8 cellular contexts compared by ENCODE assay signal in genomic region chr18:41745166-41746049, GRCh38.
DNase-seq lines count a peak whose midpoint lies in the region; ATAC-seq, FAIRE-seq and TF ChIP-seq lines count a peak whose summit lies in the region.

No MANE protein-coding gene starts in this region.

- H2AFZ ChIP-seq in H1 (ENCODE audit: low read length) = 0 out of 2 replicates have a peak overlapping the region, but pooled peaks have one; percentile 35

- no peaks in the 10 kb centered on the region for H3K9me3 Mint-ChIP-seq in nephron

- H3K9ac ChIP-seq in H1 (replicated peaks in 1 of 4; ENCODE audit: extremely low read depth in 1 of 4, low read depth in 3 of 4, low read length in 3 of 4) = no peak overlapping the region

- no TSS peak for BruUV-seq in Panc1 (replicated peaks; lab: Mats Ljungman, UMichigan)

- H3K79me1 ChIP-seq in H1 (ENCODE audit: low read depth, low read length) = no peaks in the 10 kb centered on the region

- no peaks in the 10 kb centered on the region for H3K36me3 Mint-ChIP-seq in nephron (ENCODE audit: low read depth)

- no peak overlapping the region for H4K91ac ChIP-seq in H1 (replicated peaks; ENCODE audit: insufficient read length, low read length)

- H3K27ac ChIP-seq in Panc1 (ENCODE audit: low read length) = no peak overlapping the region
- H3K27ac ChIP-seq in H1 (ENCODE audit: low read depth, low read length) = no peak overlapping the region

- CTCF ChIA-PET in Panc1 (lab: Charles Lee) (no interaction called here), H1 (lab: Charles Lee; ENCODE audit: partially characterized antibody) (interaction anchor here (0.8 to 1.8 kb wide), 17 partner anchors 9 to 1329 kb away, joined by 3 to 7 read pairs (median 3); no protein-coding TSS in a partner anchor)

- H3K4me3 ChIP-seq in MG63 = no peak overlapping the region
- no peak overlapping the region for H3K4me3 ChIP-seq in Panc1 (ENCODE audit: low read depth in 2 of 2, low read length in 2 of 2)
- H3K4me3 ChIP-seq in H1 (ENCODE audit: extremely low read depth in 1 of 4, insufficient read depth in 2 of 4, low read depth in 3 of 4, low read length in 4 of 4) = peak overlapping the region in 1 of 4 experiments; percentile 14; a peak in 1 of 8 replicates

- TF ChIP-seq CTCF in Panc1 (IDR thresholded peaks at IDR 0.05) (peak; percentile 69), H1 (IDR thresholded peaks at IDR 0.05; ENCODE audit: control extremely low read depth in 1 of 3, insufficient read depth in 1 of 3, low read depth in 1 of 3, low read length in 3 of 3) (peak; percentile 70 to 85 (median 80)), nephron (IDR thresholded peaks at IDR 0.05; ENCODE audit: unreplicated experiment in 3 of 3) (peak; percentile 77 to 84 (median 82))

- H3K23ac ChIP-seq in H1 (ENCODE audit: insufficient read length) = no peak overlapping the region

- ATAC-seq in GM21423 (IDR thresholded peaks at IDR 0.05; ENCODE audit: unreplicated experiment) = peak; percentile 79
- ATAC-seq in Panc1 = peak; percentile 80; the same call in 1 of the 2 replicates
- no peak for ATAC-seq in HG02884 (IDR thresholded peaks at IDR 0.05; ENCODE audit: unreplicated experiment)
- no peak for ATAC-seq in GM21381 (IDR thresholded peaks at IDR 0.05; ENCODE audit: unreplicated experiment)

- peak overlapping the region; percentile 91; the same call in 1 of the 2 replicates for H2BK20ac ChIP-seq in H1 (ENCODE audit: low read length)

- TF ChIP-seq EP300 in H1 (IDR thresholded peaks at IDR 0.05; ENCODE audit: borderline replicate concordance in 1 of 2, low read depth in 2 of 2, low read length in 2 of 2) = no peak

- intact Hi-C loops in Panc1 (cut with micrococcal nuclease; ENCODE audit: unreplicated experiment) = loop anchor here (10.0 kb wide), 1 partner anchor 341 kb away; no protein-coding TSS in a partner anchor

- H4K20me1 ChIP-seq in H1 (replicated peaks in 1 of 2; ENCODE audit: control insufficient read depth in 1 of 2, insufficient read depth in 2 of 2, low read length in 2 of 2) = no peaks in the 10 kb centered on the region

- H3K9me3 ChIP-seq in MG63 = no peaks in the 10 kb centered on the region
- H3K9me3 ChIP-seq in Panc1 (ENCODE audit: control insufficient read depth, insufficient read depth, low read depth, low read length) = no peaks in the 10 kb centered on the region
- no peaks in the 10 kb centered on the region for H3K9me3 ChIP-seq in H1 (ENCODE audit: insufficient read depth in 2 of 2, low read depth in 1 of 2, low read length in 1 of 2)

- no peak overlapping the region for H3K56ac ChIP-seq in H1 (replicated peaks; ENCODE audit: insufficient read length, low read depth, low read length)

- no peak overlapping the region for H3K4me3 Mint-ChIP-seq in nephron

- no peak overlapping the region for H3K14ac ChIP-seq in H1 (ENCODE audit: insufficient read length)

- H2AK5ac ChIP-seq in H1 (ENCODE audit: low read depth, low read length) = no peak overlapping the region

- H2BK5ac ChIP-seq in H1 (ENCODE audit: low read depth, low read length) = peak overlapping the region; percentile 37

- 30% methylated on average over 5 of the region's 5 CpGs; no CpG with 5 or more reads in 1 of the 2 experiments for whole genome bisulfite sequencing in H1 (ENCODE audit: extremely low coverage in 1 of 2, insufficient coverage in 1 of 2, insufficient read length in 1 of 2, insufficient replicate concordance in 2 of 2, low coverage in 1 of 2, low lambda C conversion rate in 2 of 2, missing lambda C conversion rate in 1 of 2), 2 experiments

- peak overlapping the region; percentile 85; the same call in 1 of the 2 replicates for H2BK12ac ChIP-seq in H1 (ENCODE audit: low read depth, low read length)

- H3K18ac ChIP-seq in H1 (ENCODE audit: extremely low read depth, low read length) = no peak overlapping the region

- in situ Hi-C loops in Panc1 (cut with HindIII; ENCODE audit: low pct_unique_long_range_greater_than_20kb, low sequenced_read_pairs) = no loop called here

- H3K4me1 ChIP-seq in Panc1 (ENCODE audit: control insufficient read depth, insufficient read depth, low read length) (no peaks in the 10 kb centered on the region), H1 (replicated peaks in 1 of 4; ENCODE audit: control insufficient read depth in 3 of 4, insufficient read depth in 4 of 4, low read length in 3 of 4) (peaks cover 5 to 15% (median 11%) of the 10 kb centered on the region in 4 experiments; a peak in 5 of 7 replicates)

- H3K27me3 Mint-ChIP-seq in nephron (ENCODE audit: low read depth) = no peaks in the 10 kb centered on the region

- no peak overlapping the region for H4K5ac ChIP-seq in H1 (ENCODE audit: insufficient read length, low read depth, low read length)

- peak overlapping the region in 1 of 3 experiments; percentile 2 for H3K27ac Mint-ChIP-seq in nephron

- DNase-seq in DMS53 (lab: John Stamatoyannopoulos, UW) (peak; percentile 87), MG63 (peak; percentile 22), Panc1 (ENCODE audit: low read depth, low spot score) (peak; percentile 15), H1 (ENCODE audit: low read depth in 1 of 2, low spot score in 2 of 2) (peak; percentile 47 to 73)

- H3K4me2 ChIP-seq in H1 (ENCODE audit: insufficient read depth in 1 of 2, low read depth in 2 of 2, low read length in 2 of 2) = peak overlapping the region; percentile 49 to 56; a peak in 3 of 4 replicates

- H3K27me3 ChIP-seq in MG63 = no peaks in the 10 kb centered on the region
- no peaks in the 10 kb centered on the region for H3K27me3 ChIP-seq in Panc1 (ENCODE audit: control insufficient read depth, insufficient read depth, low read length)
- H3K27me3 ChIP-seq in H1 (replicated peaks in 1 of 4; ENCODE audit: control insufficient read depth in 3 of 4, extremely low read depth in 1 of 4, insufficient read depth in 3 of 4, low read length in 3 of 4) = no peaks in the 10 kb centered on the region

- no peak overlapping the region for H4K8ac ChIP-seq in H1 (ENCODE audit: extremely low read depth, insufficient read depth, low read length)

- no peaks in the 10 kb centered on the region for H3K36me3 ChIP-seq in MG63
- H3K36me3 ChIP-seq in Panc1 (ENCODE audit: control insufficient read depth, insufficient read depth, low read length) = no peaks in the 10 kb centered on the region
- H3K36me3 ChIP-seq in H1 (ENCODE audit: control insufficient read depth in 2 of 4, insufficient read depth in 4 of 4, low read length in 3 of 4) = no peaks in the 10 kb centered on the region

- no peak for TF ChIP-seq POLR2A in H1 (IDR thresholded peaks at IDR 0.05; ENCODE audit: control extremely low read depth in 1 of 2, low read depth in 2 of 2, low read length in 2 of 2)

- FAIRE-seq in H1 (lab: Jason Lieb, UNC) = peak; percentile 62

- peak; percentile 93 to 95 for TF ChIP-seq RAD21 in H1 (IDR thresholded peaks at IDR 0.05 in 1 of 2, conservative IDR thresholded peaks at IDR 0.05 in 1 of 2; ENCODE audit: low read depth in 2 of 2, low read length in 2 of 2)

- peaks cover 6% of the 10 kb centered on the region for H3K4me1 Mint-ChIP-seq in nephron

- H2BK120ac ChIP-seq in H1 (replicated peaks; ENCODE audit: low read depth, low read length) = no peak overlapping the region

- no peaks in the 10 kb centered on the region for H3K79me2 ChIP-seq in H1 (ENCODE audit: control insufficient read depth in 1 of 2, insufficient read depth in 2 of 2, low read length in 2 of 2)

- no peak overlapping the region for H2BK15ac ChIP-seq in H1 (ENCODE audit: low read length)

- no peaks in the 10 kb centered on the region for H3K23me2 ChIP-seq in H1 (ENCODE audit: low read depth, low read length)

- POLR2A ChIA-PET in Panc1 (lab: Charles Lee) = no interaction called here
- POLR2A ChIA-PET in H1 (lab: Charles Lee; ENCODE audit: partially characterized antibody) = interaction anchor here (0.6 to 1.2 kb wide), 2 partner anchors 133 to 366 kb away, joined by 3 read pairs; no protein-coding TSS in a partner anchor

- H3K4ac ChIP-seq in H1 (replicated peaks; ENCODE audit: insufficient read length, low read depth, low read length) = no peak overlapping the region

TF ChIP-seq in H1, 55 proteins besides CTCF, POLR2A, EP300 and RAD21 (continues in another document):
- no peak for TF ChIP-seq USF2 (IDR thresholded peaks at IDR 0.05; ENCODE audit: low read length)
- no peak for TF ChIP-seq E2F6 (IDR thresholded peaks at IDR 0.05)
- TF ChIP-seq HDAC2 (IDR thresholded peaks at IDR 0.05; ENCODE audit: borderline replicate concordance in 1 of 2, low read depth in 2 of 2, low read length in 2 of 2) = 0 out of 4 replicates have a peak, but pooled peaks of 1 of the 2 experiments have one; percentile 47
- TF ChIP-seq TBP (IDR thresholded peaks at IDR 0.05; ENCODE audit: low read depth, low read length) = no peak
- peak; percentile 22; the same call in 1 of the 2 replicates for TF ChIP-seq JUND (IDR thresholded peaks at IDR 0.05; ENCODE audit: low read length)
- TF ChIP-seq POLR2AphosphoS5 (IDR thresholded peaks at IDR 0.05; ENCODE audit: low read depth, low read length) = no peak
- no peak for TF ChIP-seq SP1 (IDR thresholded peaks at IDR 0.05; ENCODE audit: low read depth, low read length)

Comparison
In these comparisons a context has a peak if more than half of its experiments do, and no peak if none do; other contexts are left out.
1. DNase-seq: peak in every context shown above with its lines; median percentile 87 in DMS53; 60 in H1; 22 in MG63; 15 in Panc1.
2. ATAC-seq: peak in GM21423 (single experiment) and Panc1 (single experiment); none in HG02884 (single experiment) and GM21381 (single experiment).
3. Peak in every context shown above with its lines, with median percentiles within 50 percentile points of each other: CTCF ChIP-seq.